In genomic region chr17:45312477-45313418, GRCh38 we compare ENCODE assay signal across 8 cellular contexts. TPM values are rescaled to one million over a fixed set of nuclear protein-coding genes. Genes with fewer than 3 reads are reported as not detected.
DNase-seq lines count a peak whose midpoint lies in the region; ATAC-seq and TF ChIP-seq lines count a peak whose summit lies in the region.

No MANE protein-coding gene starts in this region.

- H3K27ac ChIP-seq in RWPE1 (peak overlapping the region; percentile 94), duodenal mucosa (ENCODE audit: low read depth, low read length) (peak overlapping the region; percentile 93), rectal smooth muscle tissue (ENCODE audit: low read depth, low read length) (peak overlapping the region; percentile 96)

- POLR2A ChIA-PET in RWPE1 (lab: Yijun Ruan, JAX; ENCODE audit: low non-redundant PET): interaction anchor here (0.8 kb wide), 1 partner anchor 163 kb away, joined by 3 read pairs; no protein-coding TSS in a partner anchor

- no peaks in the 10 kb centered on the region for H3K9me3 ChIP-seq in duodenal mucosa (ENCODE audit: control insufficient read depth in 1 of 2, low read length in 2 of 2)

- H3K4me3 ChIP-seq in duodenal mucosa (ENCODE audit: low read depth in 1 of 2, low read length in 2 of 2): peak overlapping the region; percentile 51 to 63
- peak overlapping the region; percentile 51 for H3K4me3 ChIP-seq in rectal smooth muscle tissue (ENCODE audit: low read length)

- H3K4me1 ChIP-seq in duodenal mucosa (ENCODE audit: control insufficient read depth in 1 of 2, insufficient read depth in 2 of 2, low read length in 2 of 2) (peaks cover 77 to 80% of the 10 kb centered on the region in 2 donors), rectal smooth muscle tissue (ENCODE audit: control insufficient read depth, insufficient read depth, low read length) (peaks cover 58% of the 10 kb centered on the region)

- H3K27me3 ChIP-seq in duodenal mucosa (ENCODE audit: control insufficient read depth in 1 of 2, insufficient read depth in 2 of 2, low read length in 2 of 2) (no peaks in the 10 kb centered on the region), rectal smooth muscle tissue (ENCODE audit: control insufficient read depth, insufficient read depth, low read length) (no peaks in the 10 kb centered on the region)

- CTCF ChIA-PET in RWPE1 (lab: Yijun Ruan, JAX): interaction anchor here (0.6 to 1.5 kb wide), 5 partner anchors 19 to 106 kb away, joined by 3 to 5 read pairs (median 3); no protein-coding TSS in a partner anchor

- H3K36me3 ChIP-seq in duodenal mucosa (ENCODE audit: control insufficient read depth in 1 of 2, insufficient read depth in 2 of 2, low read length in 2 of 2) (peaks cover 0 to 4% of the 10 kb centered on the region in 2 donors), rectal smooth muscle tissue (ENCODE audit: control insufficient read depth, insufficient read depth, low read length) (peaks cover 2% of the 10 kb centered on the region)

- TF ChIP-seq CTCF in RWPE1 (conservative IDR thresholded peaks at IDR 0.05; ENCODE audit: low read depth): no peak

- DNase-seq in EH (ENCODE audit: low read depth) (peak; percentile 44), RWPE1 (ENCODE audit: low spot score) (no peak), NCI-H526 (lab: John Stamatoyannopoulos, UW) (no peak), mucosa of gallbladder (ENCODE audit: low spot score) (no peak), ureter (ENCODE audit: low spot score) (no peak)

- ATAC-seq in GM19397 (IDR thresholded peaks at IDR 0.05; ENCODE audit: unreplicated experiment): no peak

- H3K9ac ChIP-seq in duodenal mucosa (ENCODE audit: low read depth in 1 of 2, low read length in 2 of 2) (peak overlapping the region; percentile 67 to 77), rectal smooth muscle tissue (ENCODE audit: low read length) (peak overlapping the region; percentile 33)

RNA-seq across cellular contexts. Expression of gene MAP3K14, which starts 4.1 kb away (rescaled TPM):
- 19.1 TPM for total RNA-seq in mucosa of gallbladder
- total RNA-seq in ureter: 18.7 TPM

RNA-seq across cellular contexts. Expression of gene SPATA32, which starts 50.9 kb away (rescaled TPM):
- not detected for total RNA-seq in mucosa of gallbladder
- not detected for total RNA-seq in ureter
